1 cellular context compared by ENCODE assay signal in genomic region chr6:41586564-41586963, GRCh38.
TF ChIP-seq lines count a peak whose summit lies in the region.

No MANE protein-coding gene starts in this region.

TF ChIP-seq in HepG2, 621 proteins besides CTCF, POLR2A, EP300 and RAD21:
- TF ChIP-seq RBM22 (optimal IDR thresholded peaks at IDR 0.05; ENCODE audit: low read length) (peak; percentile 91), RBM39 (IDR thresholded peaks at IDR 0.05; ENCODE audit: low read depth, low read length, poor library complexity, severe bottlenecking) (no peak), SALL1 (CRISPR knock-in tag; IDR thresholded peaks at IDR 0.05) (no peak), RBFOX2 (IDR thresholded peaks at IDR 0.05; ENCODE audit: low read depth, low read length) (peak; percentile 43; the same call in 1 of the 2 replicates), NR2C2 (CRISPR knock-in tag; IDR thresholded peaks at IDR 0.05; ENCODE audit: borderline replicate concordance) (no peak), HCFC1 (IDR thresholded peaks at IDR 0.05; ENCODE audit: low read depth, low read length) (no peak), AGO2 (optimal IDR thresholded peaks at IDR 0.05; ENCODE audit: low read depth, low read length) (peak; percentile 23), ARHGAP35 (CRISPR knock-in tag; IDR thresholded peaks at IDR 0.05; ENCODE audit: borderline replicate concordance) (no peak), ZNF850 (CRISPR knock-in tag; conservative IDR thresholded peaks at IDR 0.05) (no peak), THAP7 (CRISPR knock-in tag; IDR thresholded peaks at IDR 0.05) (no peak), HNRNPUL1 (IDR thresholded peaks at IDR 0.05; ENCODE audit: low read depth, low read length) (no peak), JDP2 (CRISPR knock-in tag; IDR thresholded peaks at IDR 0.05; ENCODE audit: borderline replicate concordance) (no peak), ZBTB42 (CRISPR knock-in tag; IDR thresholded peaks at IDR 0.05) (no peak), TCF7 (IDR thresholded peaks at IDR 0.05; ENCODE audit: low read depth) (no peak), ZNF513 (CRISPR knock-in tag; conservative IDR thresholded peaks at IDR 0.05) (no peak), HIC2 (CRISPR knock-in tag; IDR thresholded peaks at IDR 0.05; ENCODE audit: low read depth) (no peak), FOXC1 (CRISPR knock-in tag; IDR thresholded peaks at IDR 0.05; ENCODE audit: borderline replicate concordance) (no peak), ZNF17 (CRISPR knock-in tag; IDR thresholded peaks at IDR 0.05) (no peak)
